11 cellular contexts compared by ENCODE assay signal in the genomic region with DNA sequence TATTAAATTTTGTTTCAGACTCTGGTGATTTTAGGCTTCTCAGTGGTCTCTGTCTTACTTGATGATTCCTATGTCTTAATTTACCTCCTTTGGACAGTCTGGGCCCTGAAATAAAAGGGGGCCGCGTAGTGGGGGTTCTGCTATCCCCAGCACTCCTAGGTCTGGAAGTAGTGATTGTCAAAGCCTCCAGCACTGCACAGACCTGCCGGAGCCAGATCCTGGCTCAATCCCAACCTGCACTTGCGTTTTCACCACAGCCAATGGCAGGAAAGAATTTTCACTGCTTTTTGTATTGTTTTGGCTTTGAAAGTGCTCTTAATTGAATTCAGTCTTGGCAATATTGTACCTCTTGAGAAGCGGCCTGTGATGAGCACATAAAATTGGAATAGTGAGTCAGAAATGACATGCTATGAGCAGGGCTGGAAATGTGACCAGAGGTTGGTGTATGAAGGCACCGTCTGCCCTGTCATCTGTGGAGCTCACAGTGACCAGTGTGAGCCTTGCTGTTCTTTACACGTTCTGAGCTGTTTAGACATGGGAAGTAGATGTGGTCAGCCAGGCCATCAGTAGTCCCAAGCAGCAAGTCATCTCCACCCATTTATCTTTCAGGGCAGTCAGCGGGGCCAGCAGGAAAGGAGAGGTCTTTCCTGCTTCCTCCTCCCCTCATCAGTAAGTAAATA. TPM values are rescaled to one million over a fixed set of nuclear protein-coding genes. Genes with fewer than 3 reads are reported as not detected.
DNase-seq lines count a peak whose midpoint lies in the region; ATAC-seq and TF ChIP-seq lines count a peak whose summit lies in the region.
"Had no signal": no experiment of that assay in that cellular context is flagged by ENCODE, and none has a peak within 500 bp of the region (broad histone marks: within the 10 kb centered on the region; RNA-seq: fewer than 3 reads in every experiment).

No MANE protein-coding gene starts in this region.

- peaks cover 85% of the 10 kb centered on the region for H3K36me3 ChIP-seq in lower lobe of right lung

- peak overlapping the region; percentile 47 for H3K27ac ChIP-seq in lower lobe of right lung

- H3K4me1 Mint-ChIP-seq in activated naive CD8-positive, alpha-beta T cell treated with anti-CD3 and anti-CD28 coated beads for 36 hours: peaks cover 11% of the 10 kb centered on the region

- H3K4me3 Mint-ChIP-seq in activated naive CD8-positive, alpha-beta T cell treated with anti-CD3 and anti-CD28 coated beads for 36 hours: no peak overlapping the region

- DNase-seq in AG08395 (ENCODE audit: low spot score): peak; percentile 33
- peak; percentile 92 for DNase-seq in NCI-H1092 treated with DMSO at 0.1 percent for 48 hours (lab: John Stamatoyannopoulos, UW)
- no peak for DNase-seq in activated naive CD8-positive, alpha-beta T cell treated with anti-CD3 and anti-CD28 coated beads for 36 hours
- DNase-seq in lower lobe of right lung: no peak
- no peak for DNase-seq in COLO668 (lab: John Stamatoyannopoulos, UW; ENCODE audit: unreplicated experiment)
- DNase-seq in T-helper 9 cell: no peak
- DNase-seq: activated T-cell treated with anti-CD3 and anti-CD28 coated beads for 4 hours, mesendoderm, RPMI8226 had no signal

- intact Hi-C loops in lower lobe of right lung (cut with DNase I): no loop called here

- no peaks in the 10 kb centered on the region for H3K27me3 Mint-ChIP-seq in activated naive CD8-positive, alpha-beta T cell treated with anti-CD3 and anti-CD28 coated beads for 36 hours

- H3K9me3 ChIP-seq in lower lobe of right lung: no peaks in the 10 kb centered on the region

- no peak for TF ChIP-seq CTCF in lower lobe of right lung (IDR thresholded peaks at IDR 0.05)

- ATAC-seq in lower lobe of right lung: peak in 1 of 2 donors; percentile 15
- no peak for ATAC-seq in GM19395 (IDR thresholded peaks at IDR 0.05; ENCODE audit: unreplicated experiment)
- ATAC-seq in HG03045 (IDR thresholded peaks at IDR 0.05; ENCODE audit: unreplicated experiment): no peak

- H3K27ac Mint-ChIP-seq in activated naive CD8-positive, alpha-beta T cell treated with anti-CD3 and anti-CD28 coated beads for 36 hours: peak overlapping the region; percentile 62

- H3K4me3 ChIP-seq in lower lobe of right lung: no peak overlapping the region

- peaks cover 15% of the 10 kb centered on the region for H3K4me1 ChIP-seq in lower lobe of right lung

- peaks cover 42% of the 10 kb centered on the region for H3K36me3 Mint-ChIP-seq in activated naive CD8-positive, alpha-beta T cell treated with anti-CD3 and anti-CD28 coated beads for 36 hours

- H3K27me3 ChIP-seq in lower lobe of right lung (ENCODE audit: low read depth): no peaks in the 10 kb centered on the region

- no peaks in the 10 kb centered on the region for H3K9me3 Mint-ChIP-seq in activated naive CD8-positive, alpha-beta T cell treated with anti-CD3 and anti-CD28 coated beads for 36 hours

RNA-seq across cellular contexts. Expression of gene SECISBP2, which starts 41.5 kb away (rescaled TPM):
- 10 to 100 TPM; 27.3 to 34.7 TPM for total RNA-seq in activated naive CD8-positive, alpha-beta T cell treated with anti-CD3 and anti-CD28 coated beads for 36 hours
- 55.6 TPM for total RNA-seq in lower lobe of right lung

RNA-seq across cellular contexts. Expression of gene CKS2, which starts 48.8 kb away (rescaled TPM):
- total RNA-seq in activated naive CD8-positive, alpha-beta T cell treated with anti-CD3 and anti-CD28 coated beads for 36 hours: 100 to 1,000 TPM; 333 to 343 TPM
- 16.6 TPM for total RNA-seq in lower lobe of right lung

Comparison
In these comparisons a context has a peak if more than half of its experiments do, and no peak if none do; other contexts are left out.
1. DNase-seq: peak in AG08395 (single experiment) and NCI-H1092 treated with DMSO at 0.1 percent for 48 hours (single experiment); none in activated naive CD8-positive, alpha-beta T cell treated with anti-CD3 and anti-CD28 coated beads for 36 hours (single experiment), lower lobe of right lung (single experiment), COLO668 (single experiment) and T-helper 9 cell (single experiment).
2. RNA of gene CKS2, which starts 48.8 kb away (total RNA-seq): 333 to 343 TPM in activated naive CD8-positive, alpha-beta T cell treated with anti-CD3 and anti-CD28 coated beads for 36 hours; 16.6 TPM in lower lobe of right lung (single experiment); every median in the first group is over 10 times any median in the second.